ENCODE assay signal across 23 cellular contexts in genomic region chr17:79616801-79617200, GRCh38. TPM values are rescaled to one million over a fixed set of nuclear protein-coding genes. Genes with fewer than 3 reads are reported as not detected.
DNase-seq lines count a peak whose midpoint lies in the region; TF ChIP-seq lines count a peak whose summit lies in the region.
"Had no signal": no experiment of that assay in that cellular context is flagged by ENCODE, and none has a peak within 500 bp of the region (broad histone marks: within the 10 kb centered on the region; RNA-seq: fewer than 3 reads in every experiment).

No MANE protein-coding gene starts in this region.

- TF ChIP-seq EP300 in tibial nerve (IDR thresholded peaks at IDR 0.05), result no peak

- H3K27ac ChIP-seq in H9 (ENCODE audit: insufficient read length, low read depth, low read length) (no peak overlapping the region), tibial nerve (no peak overlapping the region)
- H3K27ac ChIP-seq: 22Rv1 had no signal

- intact Hi-C loops in activated naive CD4-positive, alpha-beta T cell treated with anti-CD3 and anti-CD28 coated beads for 36 hours (cut with micrococcal nuclease), result no loop called here
- intact Hi-C loops in head of caudate nucleus (cut with DNase I), result no loop called here
- intact Hi-C loops in posterior vena cava (cut with DNase I), result no loop called here

- H4K8ac ChIP-seq in H9 (replicated peaks; ENCODE audit: insufficient read length, low read depth, low read length), result no peak overlapping the region

- DNase-seq in activated naive CD4-positive, alpha-beta T cell treated with anti-CD3 and anti-CD28 coated beads, Interleukin-2, amount 50 U/mL, for 16 hours, result peak; percentile 0
- DNase-seq in activated naive CD4-positive, alpha-beta T cell treated with anti-CD3 and anti-CD28 coated beads for 36 hours, result no peak
- DNase-seq in H9 (peak; percentile 20), head of caudate nucleus (peak in 24 of 42 donors; percentile 1 to 38 (median 8)), posterior vena cava (ENCODE audit: low spot score) (peak; percentile 70), CD1c-positive myeloid dendritic cell (ENCODE audit: extremely low spot score) (no peak), tibial nerve (ENCODE audit: low spot score in 2 of 2) (no peak), GM19238 (ENCODE audit: insufficient read length, low spot score) (no peak)
- DNase-seq: CD8-positive, alpha-beta T cell; DND-41; GDM1; GOT3; KG1; NCI-H1436; NCI-H2029; NCI-H2171; NCI-H446; NCI-H69; OCI-M1 had no signal

- no peak overlapping the region for H4K5ac ChIP-seq in H9 (ENCODE audit: insufficient read length, low read depth, low read length)

- H2BK20ac ChIP-seq in H9 (ENCODE audit: low read depth, low read length, poor library complexity, severe bottlenecking), result no peak overlapping the region

- no peak overlapping the region for H3K9ac ChIP-seq in H9 (ENCODE audit: extremely low read depth, insufficient read length, low read length)

- no peak overlapping the region for H3K18ac ChIP-seq in H9 (ENCODE audit: insufficient read length, low read depth, low read length)

- no peak overlapping the region for H3K27ac Mint-ChIP-seq in activated naive CD4-positive, alpha-beta T cell treated with anti-CD3 and anti-CD28 coated beads for 36 hours
- no peak overlapping the region for H3K27ac Mint-ChIP-seq in H9
- H3K27ac Mint-ChIP-seq: B cell; CD8-positive, alpha-beta T cell had no signal

- no peaks in the 10 kb centered on the region for H3K23me2 ChIP-seq in H9 (ENCODE audit: insufficient read length, low read depth, low read length, poor library complexity, severe bottlenecking)

- no peaks in the 10 kb centered on the region for H3K36me3 Mint-ChIP-seq in activated naive CD4-positive, alpha-beta T cell treated with anti-CD3 and anti-CD28 coated beads for 36 hours (ENCODE audit: low read depth)
- 0 out of 7 replicates have a peak, but pooled peaks cover 0 to 3% (median 0%) of the 10 kb centered on the region in 3 experiments for H3K36me3 Mint-ChIP-seq in H9 (ENCODE audit: insufficient read depth in 1 of 3, low read depth in 3 of 3)
- H3K36me3 Mint-ChIP-seq: CD8-positive, alpha-beta T cell had no signal

- H3K27me3 Mint-ChIP-seq in activated naive CD4-positive, alpha-beta T cell treated with anti-CD3 and anti-CD28 coated beads for 36 hours (ENCODE audit: low read depth), result peaks cover 19% of the 10 kb centered on the region
- peaks cover 72% of the 10 kb centered on the region for H3K27me3 Mint-ChIP-seq in H9 (ENCODE audit: low read depth)

- no peak overlapping the region for H2BK120ac ChIP-seq in H9 (ENCODE audit: low read depth, low read length, poor library complexity, severe bottlenecking)

- WGBS in H9 (ENCODE audit: extremely low coverage, insufficient read length, low lambda C conversion rate), result no CpG with 5 or more reads among the region's 10 CpGs
- WGBS in tibial nerve, 2 donors, result 86 to 88% methylated on average over 10 of the region's 10 CpGs

- no peaks in the 10 kb centered on the region for H3K79me2 ChIP-seq in H9 (ENCODE audit: insufficient read depth, low read length)

- H3K36me3 ChIP-seq in tibial nerve, result no peaks in the 10 kb centered on the region

- H3T11ph ChIP-seq in H9 (ENCODE audit: low read length), result no peak overlapping the region

- no peak overlapping the region for H3K4me3 ChIP-seq in tibial nerve

- TF ChIP-seq CTCF in H9 (conservative IDR thresholded peaks at IDR 0.05) (no peak), tibial nerve (IDR thresholded peaks at IDR 0.05) (no peak)

- no peak overlapping the region for H3K4ac ChIP-seq in H9 (ENCODE audit: low read depth, low read length)

- H2BK15ac ChIP-seq in H9 (ENCODE audit: low read depth, low read length), result no peak overlapping the region

- no peak overlapping the region for H3K56ac ChIP-seq in H9 (ENCODE audit: insufficient read length, low read depth, low read length)

- H3K4me1 Mint-ChIP-seq in activated naive CD4-positive, alpha-beta T cell treated with anti-CD3 and anti-CD28 coated beads for 36 hours (ENCODE audit: low read depth), result no peaks in the 10 kb centered on the region
- H3K4me1 Mint-ChIP-seq in H9, result peaks cover 10 to 39% of the 10 kb centered on the region in 2 experiments
- H3K4me1 Mint-ChIP-seq: B cell had no signal

- H3K9me3 ChIP-seq in H9 (ENCODE audit: control insufficient read depth, low read depth, low read length), result no peaks in the 10 kb centered on the region
- H3K9me3 ChIP-seq in tibial nerve, result peaks cover 0 to 3% (median 0%) of the 10 kb centered on the region in 4 donors

- H2AK5ac ChIP-seq in H9 (ENCODE audit: insufficient read length, low read length), result no peak overlapping the region

- H3K9me3 Mint-ChIP-seq in activated naive CD4-positive, alpha-beta T cell treated with anti-CD3 and anti-CD28 coated beads for 36 hours, result peaks cover 3% of the 10 kb centered on the region
- H3K9me3 Mint-ChIP-seq in H9, result peaks cover 6 to 10% of the 10 kb centered on the region in 2 experiments; a peak in 2 of 5 replicates
- H3K9me3 Mint-ChIP-seq: CD8-positive, alpha-beta T cell had no signal

- no peak for TF ChIP-seq POLR2A in tibial nerve (IDR thresholded peaks at IDR 0.05)

- no peak overlapping the region for H2BK5ac ChIP-seq in H9 (ENCODE audit: insufficient read length, low read length)

- H3K23ac ChIP-seq in H9 (ENCODE audit: insufficient read length, low read depth, low read length), result no peak overlapping the region

- H3K79me1 ChIP-seq in H9 (ENCODE audit: insufficient read depth, low read depth, low read length, poor library complexity, severe bottlenecking), result no peaks in the 10 kb centered on the region

- no peak overlapping the region for H2AFZ ChIP-seq in H9 (ENCODE audit: low read length)

- H3K4me1 ChIP-seq in H9 (ENCODE audit: insufficient read depth, low read length) (no peaks in the 10 kb centered on the region; the same call in 1 of the 2 replicates), tibial nerve (peaks cover 0 to 5% (median 0%) of the 10 kb centered on the region in 4 donors)

- no peak overlapping the region for H3K4me3 Mint-ChIP-seq in activated naive CD4-positive, alpha-beta T cell treated with anti-CD3 and anti-CD28 coated beads for 36 hours
- H3K4me3 Mint-ChIP-seq in H9, result no peak overlapping the region
- H3K4me3 Mint-ChIP-seq: B cell; CD8-positive, alpha-beta T cell had no signal

- CTCF ChIA-PET in activated naive CD4-positive, alpha-beta T cell treated with anti-CD3 and anti-CD28 coated beads for 36 hours (lab: Charles Lee), result no interaction called here

- H3K14ac ChIP-seq in H9 (ENCODE audit: insufficient read depth, low read length), result no peak overlapping the region

- H4K20me1 ChIP-seq in H9 (ENCODE audit: control insufficient read depth, insufficient read depth, insufficient read length), result peaks cover 7% of the 10 kb centered on the region

- H2BK12ac ChIP-seq in H9 (ENCODE audit: insufficient read length, low read depth, low read length), result no peak overlapping the region

- H3K27me3 ChIP-seq in H9 (ENCODE audit: insufficient read depth, low read length) (peaks cover 4% of the 10 kb centered on the region; the same call in 1 of the 2 replicates), tibial nerve (peaks cover 0 to 49% of the 10 kb centered on the region in 2 donors)

- H4K91ac ChIP-seq in H9 (ENCODE audit: insufficient read length, low read depth, low read length), result no peak overlapping the region

- no peak overlapping the region for H3K4me2 ChIP-seq in H9 (ENCODE audit: insufficient read depth, insufficient read length, low read length)

RNA-seq across cellular contexts. Expression of gene RBFOX3, which starts 6.0 kb away (rescaled TPM):
- total RNA-seq in activated naive CD4-positive, alpha-beta T cell treated with anti-CD3 and anti-CD28 coated beads for 36 hours, result not detected
- total RNA-seq in H9 (2021), result 10.2 and 12.4 TPM in 2 replicates
- total RNA-seq in posterior vena cava, result 10 to 100 TPM in 1 of 2 donors, 1 to 10 TPM in 1; 7.1 to 21.6 TPM
- not detected for total RNA-seq in tibial nerve
- total RNA-seq: B cell; CD8-positive, alpha-beta T cell; HepG2; RPMI7951 had no signal

Comparison
In these comparisons a context has a peak if more than half of its experiments do, and no peak if none do; other contexts are left out.
1. DNase-seq: peak in activated naive CD4-positive, alpha-beta T cell treated with anti-CD3 and anti-CD28 coated beads, Interleukin-2, amount 50 U/mL, for 16 hours (single experiment), H9 (single experiment), head of caudate nucleus (24 of 42) and posterior vena cava (single experiment); none in activated naive CD4-positive, alpha-beta T cell treated with anti-CD3 and anti-CD28 coated beads for 36 hours (single experiment), CD1c-positive myeloid dendritic cell (single experiment), tibial nerve (0 of 2) and GM19238 (single experiment).